2 cellular contexts compared by ENCODE assay signal in genomic region chr15:59439571-59439970, GRCh38.
TF ChIP-seq lines count a peak whose summit lies in the region.

No MANE protein-coding gene starts in this region.

TF ChIP-seq in A549, 52 proteins besides CTCF, POLR2A, EP300 and RAD21:
- no peak for TF ChIP-seq CHD4 (IDR thresholded peaks at IDR 0.05; ENCODE audit: borderline replicate concordance)
- TF ChIP-seq ZSCAN20 (CRISPR knock-in tag; IDR thresholded peaks at IDR 0.05), result no peak
- TF ChIP-seq RNF2 (IDR thresholded peaks at IDR 0.05; ENCODE audit: borderline replicate concordance, low read depth), result no peak
- no peak for TF ChIP-seq BHLHE40 (IDR thresholded peaks at IDR 0.05; ENCODE audit: low read depth, low read length)
- no peak for TF ChIP-seq ZNF302 (CRISPR knock-in tag; IDR thresholded peaks at IDR 0.05)
- TF ChIP-seq FOSB (CRISPR knock-in tag; IDR thresholded peaks at IDR 0.05), result no peak
- TF ChIP-seq FOXS1 (CRISPR knock-in tag; IDR thresholded peaks at IDR 0.05), result no peak
- no peak for TF ChIP-seq RCOR1 (IDR thresholded peaks at IDR 0.05; ENCODE audit: low read depth, low read length)
- TF ChIP-seq NPAS2 (CRISPR knock-in tag; IDR thresholded peaks at IDR 0.05; ENCODE audit: borderline replicate concordance), result no peak
- no peak for TF ChIP-seq SMC3 (IDR thresholded peaks at IDR 0.05)
- no peak for TF ChIP-seq MAX (IDR thresholded peaks at IDR 0.05)
- TF ChIP-seq PHF8 (IDR thresholded peaks at IDR 0.05; ENCODE audit: borderline replicate concordance, low read depth), result no peak
- no peak for TF ChIP-seq ELK1 (IDR thresholded peaks at IDR 0.05; ENCODE audit: low read depth, low read length)

TF ChIP-seq in GM12878, 131 proteins besides CTCF, POLR2A, EP300 and RAD21:
- TF ChIP-seq ZZZ3 (IDR thresholded peaks at IDR 0.05; ENCODE audit: control insufficient read depth, insufficient read length, low read depth), result no peak
- no peak for TF ChIP-seq PRDM15 (CRISPR knock-in tag; IDR thresholded peaks at IDR 0.05)
- TF ChIP-seq E4F1 (IDR thresholded peaks at IDR 0.05; ENCODE audit: borderline replicate concordance, partially characterized antibody), result no peak
- TF ChIP-seq YBX1 (IDR thresholded peaks at IDR 0.05), result no peak
- no peak for TF ChIP-seq BHLHE40 (IDR thresholded peaks at IDR 0.05; ENCODE audit: borderline replicate concordance in 1 of 2, low read depth in 2 of 2, low read length in 1 of 2)
- no peak for TF ChIP-seq E2F8 (IDR thresholded peaks at IDR 0.05; ENCODE audit: low read depth, partially characterized antibody)
- no peak for TF ChIP-seq IRF4 (IDR thresholded peaks at IDR 0.05; ENCODE audit: low read depth, low read length)
- no peak for TF ChIP-seq ESRRA (IDR thresholded peaks at IDR 0.05; ENCODE audit: low read length)
- TF ChIP-seq NFIC (IDR thresholded peaks at IDR 0.05; ENCODE audit: low read depth, low read length), result no peak
- TF ChIP-seq TCF12 (IDR thresholded peaks at IDR 0.05; ENCODE audit: low read depth, low read length), result no peak
- TF ChIP-seq KAT2A (conservative IDR thresholded peaks at IDR 0.05; ENCODE audit: control insufficient read depth, low read depth, low read length), result no peak
TF ChIP-seq in GM12878: peak in this region for 0.
